Comparison of ENCODE assay signal across 9 cellular contexts in the genomic region with DNA sequence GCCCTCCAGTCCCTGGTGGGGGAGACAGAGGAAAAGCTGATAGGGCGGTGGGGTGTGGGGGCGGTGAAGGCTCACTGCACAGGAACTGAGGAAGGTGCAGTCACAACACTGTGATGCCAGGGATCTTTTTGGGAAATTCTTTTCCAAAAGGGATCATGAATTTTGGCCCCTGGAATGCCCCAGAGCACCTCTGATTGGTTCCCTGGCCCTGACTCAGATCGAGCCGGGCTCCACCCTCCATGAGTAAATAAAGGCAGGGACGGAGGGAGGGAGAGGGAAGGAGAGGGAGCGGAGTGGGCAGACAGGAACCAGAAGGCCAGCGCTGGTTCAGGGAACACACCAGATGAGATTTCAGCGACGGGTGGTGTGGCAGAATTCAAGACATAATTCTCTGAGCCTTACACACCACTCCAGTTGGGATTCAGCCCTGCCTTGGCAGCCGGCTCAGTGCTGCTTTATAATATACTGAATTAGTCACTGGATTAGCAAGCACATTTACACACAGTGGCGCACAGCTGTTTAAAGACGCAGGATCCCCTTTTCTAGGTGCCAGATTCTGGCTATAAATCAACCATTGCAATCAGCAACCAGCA.
DNase-seq lines count a peak whose midpoint lies in the region; ATAC-seq and TF ChIP-seq lines count a peak whose summit lies in the region.
"Had no signal": no experiment of that assay in that cellular context is flagged by ENCODE, and none has a peak within 500 bp of the region (broad histone marks: within the 10 kb centered on the region; RNA-seq: fewer than 3 reads in every experiment).

No MANE protein-coding gene starts in this region.

- TF ChIP-seq CTCF in CD8-positive, alpha-beta T cell (IDR thresholded peaks at IDR 0.05), result no peak
- no peak for TF ChIP-seq CTCF in fibroblast of pulmonary artery (IDR thresholded peaks at IDR 0.05; ENCODE audit: low read length, missing control alignments)
- no peak for TF ChIP-seq CTCF in osteoblast (IDR thresholded peaks at IDR 0.05; ENCODE audit: extremely low read depth, low read depth, low read length)

- CTCF ChIA-PET in CD8-positive, alpha-beta T cell (lab: Charles Lee), result interaction anchor here (1.0 to 16.8 kb wide), 7 partner anchors 8 to 349 kb away, joined by 3 to 173 read pairs (median 4); no protein-coding TSS in a partner anchor
- CTCF ChIA-PET in activated CD4-positive, alpha-beta memory T cell treated with anti-CD3 and anti-CD28 coated beads for 36 hours (lab: Charles Lee), result interaction anchor here (1.4 to 20.7 kb wide), 8 partner anchors 10 to 217 kb away, joined by 3 to 264 read pairs (median 6); no protein-coding TSS in a partner anchor

- DNase-seq in CD8-positive, alpha-beta T cell, result peak in 3 of 7 experiments; percentile 51 to 61 (median 58)
- DNase-seq in activated CD4-positive, alpha-beta memory T cell treated with anti-CD3 and anti-CD28 coated beads for 36 hours, result peak; percentile 74
- peak; percentile 93 for DNase-seq in fibroblast of pulmonary artery (ENCODE audit: low read depth)
- DNase-seq in osteoblast (ENCODE audit: insufficient read length, low spot score, missing footprints), result peak; percentile 91
- DNase-seq in cerebellar nuclear complex (lab: John Stamatoyannopoulos, UW), result no peak

- H3K9me3 Mint-ChIP-seq in CD8-positive, alpha-beta T cell, result no peaks in the 10 kb centered on the region
- H3K9me3 Mint-ChIP-seq in activated CD4-positive, alpha-beta memory T cell treated with anti-CD3 and anti-CD28 coated beads for 36 hours, result no peaks in the 10 kb centered on the region
- H3K9me3 Mint-ChIP-seq: neural crest cell had no signal

- peaks cover 52% of the 10 kb centered on the region for H4K20me1 ChIP-seq in osteoblast (ENCODE audit: insufficient read depth, low read length)

- peak overlapping the region; percentile 84 for H3K4me3 Mint-ChIP-seq in CD8-positive, alpha-beta T cell
- peak overlapping the region; percentile 77 for H3K4me3 Mint-ChIP-seq in activated CD4-positive, alpha-beta memory T cell treated with anti-CD3 and anti-CD28 coated beads for 36 hours
- H3K4me3 Mint-ChIP-seq: neural crest cell had no signal

- peaks cover 88% of the 10 kb centered on the region for H3K36me3 Mint-ChIP-seq in CD8-positive, alpha-beta T cell
- H3K36me3 Mint-ChIP-seq in activated CD4-positive, alpha-beta memory T cell treated with anti-CD3 and anti-CD28 coated beads for 36 hours, result peaks cover 83% of the 10 kb centered on the region

- H3K36me3 ChIP-seq in CD8-positive, alpha-beta T cell (ENCODE audit: insufficient read depth, low read length), result peaks cover 14% of the 10 kb centered on the region
- peaks cover 18% of the 10 kb centered on the region for H3K36me3 ChIP-seq in osteoblast (ENCODE audit: insufficient read depth, low read length)

- no peaks in the 10 kb centered on the region for H3K27me3 ChIP-seq in CD8-positive, alpha-beta T cell (ENCODE audit: insufficient read depth, low read length)
- H3K27me3 ChIP-seq in osteoblast (ENCODE audit: insufficient read depth, low read length), result no peaks in the 10 kb centered on the region

- no peak for TF ChIP-seq RAD21 in Ishikawa (IDR thresholded peaks at IDR 0.05; ENCODE audit: low read depth)

- H3K4me1 ChIP-seq in CD8-positive, alpha-beta T cell (ENCODE audit: insufficient read depth, low read length), result peaks cover 100% of the 10 kb centered on the region
- peaks cover 99% of the 10 kb centered on the region for H3K4me1 ChIP-seq in osteoblast (ENCODE audit: insufficient read depth, low read length)

- TF ChIP-seq EP300 in Ishikawa (IDR thresholded peaks at IDR 0.05; ENCODE audit: borderline replicate concordance), result no peak

- H3K27ac Mint-ChIP-seq in CD8-positive, alpha-beta T cell, result peak overlapping the region; percentile 98
- H3K27ac Mint-ChIP-seq in activated CD4-positive, alpha-beta memory T cell treated with anti-CD3 and anti-CD28 coated beads for 36 hours, result peak overlapping the region; percentile 96

- intact Hi-C loops in CD8-positive, alpha-beta T cell (cut with DNase I, micrococcal nuclease), result loop anchor here (2.0 to 10.0 kb wide), 6 partner anchors 14 to 472 kb away; no protein-coding TSS in a partner anchor
- intact Hi-C loops in activated CD4-positive, alpha-beta memory T cell treated with anti-CD3 and anti-CD28 coated beads for 36 hours (cut with micrococcal nuclease), result loop anchor here (1.0 to 10.0 kb wide), 4 partner anchors 16 to 472 kb away; no protein-coding TSS in a partner anchor

- peaks cover 92% of the 10 kb centered on the region for H3K79me2 ChIP-seq in osteoblast (ENCODE audit: insufficient read depth, low read length)

- H3K4me1 Mint-ChIP-seq in CD8-positive, alpha-beta T cell (ENCODE audit: low read depth), result peaks cover 97% of the 10 kb centered on the region
- peaks cover 90% of the 10 kb centered on the region for H3K4me1 Mint-ChIP-seq in activated CD4-positive, alpha-beta memory T cell treated with anti-CD3 and anti-CD28 coated beads for 36 hours (ENCODE audit: low read depth)

- POLR2A ChIA-PET in CD8-positive, alpha-beta T cell (lab: Charles Lee), result interaction anchor here (0.6 to 16.4 kb wide), 9 partner anchors 8 to 205 kb away, joined by 3 to 270 read pairs (median 10); no protein-coding TSS in a partner anchor
- POLR2A ChIA-PET in activated CD4-positive, alpha-beta memory T cell treated with anti-CD3 and anti-CD28 coated beads for 36 hours (lab: Charles Lee), result interaction anchor here (1.5 to 22.3 kb wide), 7 partner anchors 2 to 217 kb away, joined by 5 to 600 read pairs (median 85); no protein-coding TSS in a partner anchor

- no peaks in the 10 kb centered on the region for H3K27me3 Mint-ChIP-seq in CD8-positive, alpha-beta T cell (ENCODE audit: low read depth)
- H3K27me3 Mint-ChIP-seq in activated CD4-positive, alpha-beta memory T cell treated with anti-CD3 and anti-CD28 coated beads for 36 hours, result no peaks in the 10 kb centered on the region

- peak overlapping the region; percentile 76 for H3K4me2 ChIP-seq in osteoblast (ENCODE audit: insufficient read depth, low read length)

- ATAC-seq in CD8-positive, alpha-beta T cell, result peak; percentile 30
- ATAC-seq in HG03108 (IDR thresholded peaks at IDR 0.05; ENCODE audit: unreplicated experiment) (no peak), HG03565 (IDR thresholded peaks at IDR 0.05; ENCODE audit: unreplicated experiment) (no peak)

- H3K27ac ChIP-seq in CD8-positive, alpha-beta T cell (ENCODE audit: low read depth, low read length), result peak overlapping the region; percentile 48
- H3K27ac ChIP-seq in osteoblast (ENCODE audit: low read depth, low read length), result peak overlapping the region; percentile 96

- H3K4me3 ChIP-seq in CD8-positive, alpha-beta T cell (ENCODE audit: low read depth, low read length), result peak overlapping the region; percentile 94
- H3K4me3 ChIP-seq in fibroblast of pulmonary artery (replicated peaks; ENCODE audit: low read depth, low read length), result peak overlapping the region; percentile 35
- peak overlapping the region; percentile 20 for H3K4me3 ChIP-seq in osteoblast (ENCODE audit: insufficient read depth, low read length)

- no peaks in the 10 kb centered on the region for H3K9me3 ChIP-seq in CD8-positive, alpha-beta T cell (ENCODE audit: low read length)
- no peaks in the 10 kb centered on the region for H3K9me3 ChIP-seq in osteoblast (ENCODE audit: low read depth, low read length)

- no peak overlapping the region for H2AFZ ChIP-seq in osteoblast (ENCODE audit: low read length)

TF ChIP-seq in Ishikawa, 13 proteins besides CTCF, POLR2A, EP300 and RAD21:
- TF ChIP-seq, protein P1, sequence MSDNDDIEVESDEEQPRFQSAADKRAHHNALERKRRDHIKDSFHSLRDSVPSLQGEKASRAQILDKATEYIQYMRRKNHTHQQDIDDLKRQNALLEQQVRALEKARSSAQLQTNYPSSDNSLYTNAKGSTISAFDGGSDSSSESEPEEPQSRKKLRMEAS (IDR thresholded peaks at IDR 0.05), result 0 out of 2 replicates have a peak, but pooled peaks have one; percentile 13
- TF ChIP-seq, protein P2, sequence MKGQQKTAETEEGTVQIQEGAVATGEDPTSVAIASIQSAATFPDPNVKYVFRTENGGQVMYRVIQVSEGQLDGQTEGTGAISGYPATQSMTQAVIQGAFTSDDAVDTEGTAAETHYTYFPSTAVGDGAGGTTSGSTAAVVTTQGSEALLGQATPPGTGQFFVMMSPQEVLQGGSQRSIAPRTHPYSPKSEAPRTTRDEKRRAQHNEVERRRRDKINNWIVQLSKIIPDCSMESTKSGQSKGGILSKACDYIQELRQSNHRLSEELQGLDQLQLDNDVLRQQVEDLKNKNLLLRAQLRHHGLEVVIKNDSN (IDR thresholded peaks at IDR 0.05), result no peak
- TF ChIP-seq EGR1 (IDR thresholded peaks at IDR 0.05) (peak; percentile 68), ZBTB7A (IDR thresholded peaks at IDR 0.05; ENCODE audit: low read depth) (no peak), TEAD4 (IDR thresholded peaks at IDR 0.05) (peak; percentile 51; the same call in 1 of the 2 replicates), YY1 (IDR thresholded peaks at IDR 0.05; ENCODE audit: low read depth) (no peak)

Comparison
In these comparisons a context has a peak if more than half of its experiments do, and no peak if none do; other contexts are left out.
1. DNase-seq: peak in activated CD4-positive, alpha-beta memory T cell treated with anti-CD3 and anti-CD28 coated beads for 36 hours (single experiment), fibroblast of pulmonary artery (single experiment) and osteoblast (single experiment); none in cerebellar nuclear complex (0 of 2).
2. H3K4me3 ChIP-seq: peak in every context shown above with its lines; median percentile 94 in CD8-positive, alpha-beta T cell; 35 in fibroblast of pulmonary artery; 20 in osteoblast.